16 cellular contexts compared by ENCODE assay signal in the genomic region with DNA sequence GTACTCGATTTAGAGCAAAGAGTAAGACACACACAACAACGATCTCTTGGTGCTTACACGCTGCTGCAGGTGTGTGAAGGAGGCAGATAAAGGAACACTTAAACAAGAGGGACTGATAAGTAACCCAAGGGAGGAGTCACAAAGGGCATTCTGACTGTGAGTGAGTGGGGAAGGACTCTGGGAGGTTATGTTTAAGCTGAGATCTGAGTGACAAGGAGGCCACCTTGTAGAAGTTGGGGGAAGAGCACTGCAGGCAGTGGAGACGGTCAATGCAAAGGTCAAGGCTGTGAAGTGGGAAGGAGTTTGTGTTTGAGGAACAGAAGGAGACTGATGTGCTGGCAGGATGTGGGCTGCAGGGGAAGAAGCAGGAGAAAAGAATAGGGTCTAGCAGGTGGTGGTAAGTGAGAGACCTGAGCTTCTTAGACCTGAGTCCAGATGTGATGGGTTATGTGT.
A peak's percentile ranks its signal among the peaks of the same experiment; 100 is the strongest.
DNase-seq lines count a peak whose midpoint lies in the region; ATAC-seq, FAIRE-seq and TF ChIP-seq lines count a peak whose summit lies in the region.
"Had no signal": no experiment of that assay in that cellular context is flagged by ENCODE, and none has a peak within 500 bp of the region (broad histone marks: within the 10 kb centered on the region; RNA-seq: fewer than 3 reads in every experiment).

No MANE protein-coding gene starts in this region.

- H3K27ac ChIP-seq in transverse colon: peak overlapping the region; percentile 85 to 92 (median 86)
- no peak overlapping the region for H3K27ac ChIP-seq in caudate nucleus (ENCODE audit: low read depth, low read length)

- peak overlapping the region; percentile 11 for H3K9ac ChIP-seq in mucosa of stomach (ENCODE audit: low read length)

- no peak for TF ChIP-seq EP300 in transverse colon (IDR thresholded peaks at IDR 0.05; ENCODE audit: low read depth)

- H3K4me3 Mint-ChIP-seq in activated T-cell treated with anti-CD3 and anti-CD28 coated beads, Interleukin-2, amount 50 U/mL, for 72 hours: no peak overlapping the region
- no peak overlapping the region for H3K4me3 Mint-ChIP-seq in T-helper 17 cell
- H3K4me3 Mint-ChIP-seq: neural crest cell had no signal

- TF ChIP-seq POLR2A in transverse colon (IDR thresholded peaks at IDR 0.05): no peak

- no peaks in the 10 kb centered on the region for H3K36me3 Mint-ChIP-seq in activated T-cell treated with anti-CD3 and anti-CD28 coated beads, Interleukin-2, amount 50 U/mL, for 72 hours (ENCODE audit: insufficient read depth in 2 of 2)
- H3K36me3 Mint-ChIP-seq in T-helper 17 cell (ENCODE audit: low read depth): peaks cover 14% of the 10 kb centered on the region

- intact Hi-C loops in transverse colon (cut with DNase I; ENCODE audit: low total_unique reads): loop anchor here (10.0 kb wide), 2 partner anchors 162 to 728 kb away; no protein-coding TSS in a partner anchor

- H3K9me3 Mint-ChIP-seq in activated T-cell treated with anti-CD3 and anti-CD28 coated beads, Interleukin-2, amount 50 U/mL, for 72 hours: no peaks in the 10 kb centered on the region
- H3K9me3 Mint-ChIP-seq: neural crest cell had no signal

- TF ChIP-seq CTCF in transverse colon (IDR thresholded peaks at IDR 0.05): no peak

- no peak for FAIRE-seq in urothelium cell line (lab: Jason Lieb, UNC)
- FAIRE-seq: colon, keratinocyte had no signal

- H3K9me3 ChIP-seq in T-helper 17 cell (ENCODE audit: control insufficient read depth, low read length, poor library complexity, severe bottlenecking): no peaks in the 10 kb centered on the region
- H3K9me3 ChIP-seq in mucosa of stomach (ENCODE audit: control insufficient read depth, low read length): no peaks in the 10 kb centered on the region
- H3K9me3 ChIP-seq in transverse colon: no peaks in the 10 kb centered on the region

- WGBS in transverse colon (ENCODE audit: low coverage in 1 of 2), 2 donors: 35 to 48% methylated on average over 4 of the region's 4 CpGs

- peak in 1 of 2 donors; percentile 2 for DNase-seq in activated T-cell treated with anti-CD3 and anti-CD28 coated beads, Interleukin-2, amount 50 U/mL, for 72 hours
- no peak for DNase-seq in activated T-cell treated with anti-CD3 and anti-CD28 coated beads, Interleukin-2, amount 50 U/mL, for 48 hours
- DNase-seq in T-helper 17 cell: no peak
- DNase-seq in transverse colon: no peak
- DNase-seq in urothelium cell line (ENCODE audit: low spot score): no peak
- DNase-seq in GM19240 (ENCODE audit: insufficient read length, low spot score): no peak
- DNase-seq in caudate nucleus (lab: John Stamatoyannopoulos, UW): no peak
- DNase-seq: activated effector memory CD4-positive, alpha-beta T cell treated with anti-CD3 and anti-CD28 coated beads, Interleukin-2, amount 50 U/mL, for 16 hours; NCI-H510A treated with DMSO at 0.1 percent for 48 hours; SHP77 treated with DMSO at 0.1 percent for 48 hours; stimulated activated CD4-positive, alpha-beta T cell treated with anti-CD3 and anti-CD28 coated beads, Interleukin-1b, Interleukin-23, amount 100 ng/mL, for 48 hours; stimulated activated naive CD4-positive, alpha-beta T cell had no signal

- in situ Hi-C loops in transverse colon (cut with MboI; ENCODE audit: low pct_ligation_motif_present in 1 of 4, low pct_unique_long_range_greater_than_20kb in 1 of 4, low sequenced_read_pairs in 3 of 4): no loop called here

- no peaks in the 10 kb centered on the region for H3K36me3 ChIP-seq in mucosa of stomach (ENCODE audit: control insufficient read depth, insufficient read depth, low read length)
- no peaks in the 10 kb centered on the region for H3K36me3 ChIP-seq in transverse colon

- H3K27me3 ChIP-seq in mucosa of stomach (ENCODE audit: control insufficient read depth, insufficient read depth, low read length) (no peaks in the 10 kb centered on the region), transverse colon (no peaks in the 10 kb centered on the region)

- peaks cover 57% of the 10 kb centered on the region for H3K4me1 ChIP-seq in mucosa of stomach (ENCODE audit: control insufficient read depth, insufficient read depth, low read length)
- peaks cover 21 to 75% (median 69%) of the 10 kb centered on the region in 4 donors for H3K4me1 ChIP-seq in transverse colon

- peaks cover 30% of the 10 kb centered on the region for H3K4me1 Mint-ChIP-seq in activated T-cell treated with anti-CD3 and anti-CD28 coated beads, Interleukin-2, amount 50 U/mL, for 72 hours (ENCODE audit: low read depth)
- peaks cover 30% of the 10 kb centered on the region for H3K4me1 Mint-ChIP-seq in T-helper 17 cell

- H3K4me3 ChIP-seq in mucosa of stomach (ENCODE audit: low read length) (no peak overlapping the region), transverse colon (peak overlapping the region in 1 of 4 donors; percentile 13)

- H3K27me3 Mint-ChIP-seq in activated T-cell treated with anti-CD3 and anti-CD28 coated beads, Interleukin-2, amount 50 U/mL, for 72 hours (ENCODE audit: low read depth): no peaks in the 10 kb centered on the region
- no peaks in the 10 kb centered on the region for H3K27me3 Mint-ChIP-seq in T-helper 17 cell

- H3K27ac Mint-ChIP-seq in activated T-cell treated with anti-CD3 and anti-CD28 coated beads, Interleukin-2, amount 50 U/mL, for 72 hours: no peak overlapping the region
- H3K27ac Mint-ChIP-seq in T-helper 17 cell: peak overlapping the region; percentile 69

- ATAC-seq in activated T-cell treated with anti-CD3 and anti-CD28 coated beads, Interleukin-2, amount 50 U/mL, for 72 hours (replicated peaks in 1 of 2): peak; percentile 55 to 65
- no peak for ATAC-seq in T-helper 17 cell
